Comparison of ENCODE assay signal across 1 cellular context in the genomic region with DNA sequence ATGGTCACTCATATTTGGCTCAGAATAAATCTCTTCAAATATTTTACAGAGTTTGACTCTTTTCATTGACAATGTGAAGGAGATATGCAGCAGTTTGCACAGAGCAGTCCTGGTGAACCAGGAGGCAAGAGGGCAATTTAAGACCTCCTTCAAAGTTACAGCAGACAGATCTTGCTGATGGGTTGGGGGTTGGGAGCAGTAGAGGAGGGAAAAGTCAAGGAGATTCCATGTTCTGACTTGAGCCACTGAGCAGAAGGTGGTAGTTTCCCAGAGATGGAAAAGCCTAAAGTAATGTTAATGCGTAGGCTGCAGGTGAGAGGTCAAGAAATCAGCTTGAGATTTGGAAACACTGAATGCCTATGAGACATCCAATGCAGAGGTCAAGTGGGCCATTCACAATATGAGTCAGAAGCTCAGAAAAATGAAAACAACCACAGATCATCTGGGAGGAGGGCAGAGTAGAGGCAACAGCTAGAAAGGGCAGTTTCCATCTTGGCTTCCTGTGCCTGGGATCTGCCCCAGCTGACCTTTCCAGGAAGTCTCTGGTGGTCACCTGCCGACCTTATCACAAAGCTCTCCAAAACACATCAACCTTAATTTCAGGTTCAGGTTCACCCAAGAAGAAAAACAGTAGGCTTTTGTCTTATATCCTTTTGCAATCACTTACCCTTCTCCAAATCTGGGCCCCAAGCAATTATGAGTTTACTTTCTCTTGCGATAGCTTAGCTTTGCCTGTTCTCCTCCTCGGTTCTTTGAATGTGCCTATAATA.
TF ChIP-seq lines count a peak whose summit lies in the region.

No MANE protein-coding gene starts in this region.

TF ChIP-seq in HepG2, 621 proteins besides CTCF, POLR2A, EP300 and RAD21 (continued from another document and continues in another):
- no peak for TF ChIP-seq ZNF556 (CRISPR knock-in tag; IDR thresholded peaks at IDR 0.05; ENCODE audit: borderline replicate concordance)
- peak; percentile 95 for TF ChIP-seq TBX2 (CRISPR knock-in tag; IDR thresholded peaks at IDR 0.05; ENCODE audit: borderline replicate concordance)
- TF ChIP-seq, protein P1, sequence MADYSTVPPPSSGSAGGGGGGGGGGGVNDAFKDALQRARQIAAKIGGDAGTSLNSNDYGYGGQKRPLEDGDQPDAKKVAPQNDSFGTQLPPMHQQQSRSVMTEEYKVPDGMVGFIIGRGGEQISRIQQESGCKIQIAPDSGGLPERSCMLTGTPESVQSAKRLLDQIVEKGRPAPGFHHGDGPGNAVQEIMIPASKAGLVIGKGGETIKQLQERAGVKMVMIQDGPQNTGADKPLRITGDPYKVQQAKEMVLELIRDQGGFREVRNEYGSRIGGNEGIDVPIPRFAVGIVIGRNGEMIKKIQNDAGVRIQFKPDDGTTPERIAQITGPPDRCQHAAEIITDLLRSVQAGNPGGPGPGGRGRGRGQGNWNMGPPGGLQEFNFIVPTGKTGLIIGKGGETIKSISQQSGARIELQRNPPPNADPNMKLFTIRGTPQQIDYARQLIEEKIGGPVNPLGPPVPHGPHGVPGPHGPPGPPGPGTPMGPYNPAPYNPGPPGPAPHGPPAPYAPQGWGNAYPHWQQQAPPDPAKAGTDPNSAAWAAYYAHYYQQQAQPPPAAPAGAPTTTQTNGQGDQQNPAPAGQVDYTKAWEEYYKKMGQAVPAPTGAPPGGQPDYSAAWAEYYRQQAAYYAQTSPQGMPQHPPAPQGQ (CRISPR knock-in tag; IDR thresholded peaks at IDR 0.05; ENCODE audit: borderline replicate concordance) = no peak
- TF ChIP-seq HNRNPH1 (optimal IDR thresholded peaks at IDR 0.05; ENCODE audit: low read depth, low read length) = no peak
- TF ChIP-seq, protein P2, sequence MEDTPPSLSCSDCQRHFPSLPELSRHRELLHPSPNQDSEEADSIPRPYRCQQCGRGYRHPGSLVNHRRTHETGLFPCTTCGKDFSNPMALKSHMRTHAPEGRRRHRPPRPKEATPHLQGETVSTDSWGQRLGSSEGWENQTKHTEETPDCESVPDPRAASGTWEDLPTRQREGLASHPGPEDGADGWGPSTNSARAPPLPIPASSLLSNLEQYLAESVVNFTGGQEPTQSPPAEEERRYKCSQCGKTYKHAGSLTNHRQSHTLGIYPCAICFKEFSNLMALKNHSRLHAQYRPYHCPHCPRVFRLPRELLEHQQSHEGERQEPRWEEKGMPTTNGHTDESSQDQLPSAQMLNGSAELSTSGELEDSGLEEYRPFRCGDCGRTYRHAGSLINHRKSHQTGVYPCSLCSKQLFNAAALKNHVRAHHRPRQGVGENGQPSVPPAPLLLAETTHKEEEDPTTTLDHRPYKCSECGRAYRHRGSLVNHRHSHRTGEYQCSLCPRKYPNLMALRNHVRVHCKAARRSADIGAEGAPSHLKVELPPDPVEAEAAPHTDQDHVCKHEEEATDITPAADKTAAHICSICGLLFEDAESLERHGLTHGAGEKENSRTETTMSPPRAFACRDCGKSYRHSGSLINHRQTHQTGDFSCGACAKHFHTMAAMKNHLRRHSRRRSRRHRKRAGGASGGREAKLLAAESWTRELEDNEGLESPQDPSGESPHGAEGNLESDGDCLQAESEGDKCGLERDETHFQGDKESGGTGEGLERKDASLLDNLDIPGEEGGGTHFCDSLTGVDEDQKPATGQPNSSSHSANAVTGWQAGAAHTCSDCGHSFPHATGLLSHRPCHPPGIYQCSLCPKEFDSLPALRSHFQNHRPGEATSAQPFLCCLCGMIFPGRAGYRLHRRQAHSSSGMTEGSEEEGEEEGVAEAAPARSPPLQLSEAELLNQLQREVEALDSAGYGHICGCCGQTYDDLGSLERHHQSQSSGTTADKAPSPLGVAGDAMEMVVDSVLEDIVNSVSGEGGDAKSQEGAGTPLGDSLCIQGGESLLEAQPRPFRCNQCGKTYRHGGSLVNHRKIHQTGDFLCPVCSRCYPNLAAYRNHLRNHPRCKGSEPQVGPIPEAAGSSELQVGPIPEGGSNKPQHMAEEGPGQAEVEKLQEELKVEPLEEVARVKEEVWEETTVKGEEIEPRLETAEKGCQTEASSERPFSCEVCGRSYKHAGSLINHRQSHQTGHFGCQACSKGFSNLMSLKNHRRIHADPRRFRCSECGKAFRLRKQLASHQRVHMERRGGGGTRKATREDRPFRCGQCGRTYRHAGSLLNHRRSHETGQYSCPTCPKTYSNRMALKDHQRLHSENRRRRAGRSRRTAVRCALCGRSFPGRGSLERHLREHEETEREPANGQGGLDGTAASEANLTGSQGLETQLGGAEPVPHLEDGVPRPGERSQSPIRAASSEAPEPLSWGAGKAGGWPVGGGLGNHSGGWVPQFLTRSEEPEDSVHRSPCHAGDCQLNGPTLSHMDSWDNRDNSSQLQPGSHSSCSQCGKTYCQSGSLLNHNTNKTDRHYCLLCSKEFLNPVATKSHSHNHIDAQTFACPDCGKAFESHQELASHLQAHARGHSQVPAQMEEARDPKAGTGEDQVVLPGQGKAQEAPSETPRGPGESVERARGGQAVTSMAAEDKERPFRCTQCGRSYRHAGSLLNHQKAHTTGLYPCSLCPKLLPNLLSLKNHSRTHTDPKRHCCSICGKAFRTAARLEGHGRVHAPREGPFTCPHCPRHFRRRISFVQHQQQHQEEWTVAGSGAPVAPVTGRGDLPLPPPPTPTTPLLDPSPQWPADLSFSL (CRISPR knock-in tag; IDR thresholded peaks at IDR 0.05) = no peak
- TF ChIP-seq MEIS2 (CRISPR knock-in tag; IDR thresholded peaks at IDR 0.05) = peak; percentile 41; the same call in 1 of the 2 replicates
- TF ChIP-seq NFKBIZ (CRISPR knock-in tag; IDR thresholded peaks at IDR 0.05) = peak; percentile 97
- TF ChIP-seq POLR2AphosphoS2 (IDR thresholded peaks at IDR 0.05; ENCODE audit: low read depth, low read length) = no peak
- no peak for TF ChIP-seq HIVEP1 (CRISPR knock-in tag; IDR thresholded peaks at IDR 0.05)
- no peak for TF ChIP-seq HNRNPUL1 (IDR thresholded peaks at IDR 0.05; ENCODE audit: low read depth, low read length)
- no peak for TF ChIP-seq NRL (CRISPR knock-in tag; IDR thresholded peaks at IDR 0.05; ENCODE audit: borderline replicate concordance)
- no peak for TF ChIP-seq POLR2AphosphoS5 (IDR thresholded peaks at IDR 0.05; ENCODE audit: low read depth, low read length)
- TF ChIP-seq ARNT2 (CRISPR knock-in tag; IDR thresholded peaks at IDR 0.05; ENCODE audit: low read depth) = no peak
- TF ChIP-seq ZNF781 (CRISPR knock-in tag; IDR thresholded peaks at IDR 0.05; ENCODE audit: borderline replicate concordance, not compliant biosample characterization) = no peak
- no peak for TF ChIP-seq ZNF558 (CRISPR knock-in tag; IDR thresholded peaks at IDR 0.05; ENCODE audit: borderline replicate concordance)
- TF ChIP-seq, protein P3, sequence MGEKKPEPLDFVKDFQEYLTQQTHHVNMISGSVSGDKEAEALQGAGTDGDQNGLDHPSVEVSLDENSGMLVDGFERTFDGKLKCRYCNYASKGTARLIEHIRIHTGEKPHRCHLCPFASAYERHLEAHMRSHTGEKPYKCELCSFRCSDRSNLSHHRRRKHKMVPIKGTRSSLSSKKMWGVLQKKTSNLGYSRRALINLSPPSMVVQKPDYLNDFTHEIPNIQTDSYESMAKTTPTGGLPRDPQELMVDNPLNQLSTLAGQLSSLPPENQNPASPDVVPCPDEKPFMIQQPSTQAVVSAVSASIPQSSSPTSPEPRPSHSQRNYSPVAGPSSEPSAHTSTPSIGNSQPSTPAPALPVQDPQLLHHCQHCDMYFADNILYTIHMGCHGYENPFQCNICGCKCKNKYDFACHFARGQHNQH (CRISPR knock-in tag; IDR thresholded peaks at IDR 0.05) = peak; percentile 95
- TF ChIP-seq ISL2 (CRISPR knock-in tag; IDR thresholded peaks at IDR 0.05) = peak; percentile 92
- TF ChIP-seq AGO1 (IDR thresholded peaks at IDR 0.05; ENCODE audit: low read depth, low read length, poor library complexity, severe bottlenecking) = no peak
- TF ChIP-seq, protein P4, sequence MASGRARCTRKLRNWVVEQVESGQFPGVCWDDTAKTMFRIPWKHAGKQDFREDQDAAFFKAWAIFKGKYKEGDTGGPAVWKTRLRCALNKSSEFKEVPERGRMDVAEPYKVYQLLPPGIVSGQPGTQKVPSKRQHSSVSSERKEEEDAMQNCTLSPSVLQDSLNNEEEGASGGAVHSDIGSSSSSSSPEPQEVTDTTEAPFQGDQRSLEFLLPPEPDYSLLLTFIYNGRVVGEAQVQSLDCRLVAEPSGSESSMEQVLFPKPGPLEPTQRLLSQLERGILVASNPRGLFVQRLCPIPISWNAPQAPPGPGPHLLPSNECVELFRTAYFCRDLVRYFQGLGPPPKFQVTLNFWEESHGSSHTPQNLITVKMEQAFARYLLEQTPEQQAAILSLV (CRISPR knock-in tag; IDR thresholded peaks at IDR 0.05; ENCODE audit: borderline replicate concordance) = no peak
- TF ChIP-seq SAP130 (CRISPR knock-in tag; IDR thresholded peaks at IDR 0.05; ENCODE audit: low read depth) = peak; percentile 78
- TF ChIP-seq ZNF264 (CRISPR knock-in tag; IDR thresholded peaks at IDR 0.05) = no peak
- no peak for TF ChIP-seq MXI1 (IDR thresholded peaks at IDR 0.05; ENCODE audit: borderline replicate concordance, low read depth, low read length)
- peak; percentile 45; the same call in 1 of the 2 replicates for TF ChIP-seq ZBTB20 (CRISPR knock-in tag; IDR thresholded peaks at IDR 0.05; ENCODE audit: borderline replicate concordance, low read depth)
- TF ChIP-seq, protein P5, sequence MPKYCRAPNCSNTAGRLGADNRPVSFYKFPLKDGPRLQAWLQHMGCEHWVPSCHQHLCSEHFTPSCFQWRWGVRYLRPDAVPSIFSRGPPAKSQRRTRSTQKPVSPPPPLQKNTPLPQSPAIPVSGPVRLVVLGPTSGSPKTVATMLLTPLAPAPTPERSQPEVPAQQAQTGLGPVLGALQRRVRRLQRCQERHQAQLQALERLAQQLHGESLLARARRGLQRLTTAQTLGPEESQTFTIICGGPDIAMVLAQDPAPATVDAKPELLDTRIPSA (CRISPR knock-in tag; IDR thresholded peaks at IDR 0.05; ENCODE audit: borderline replicate concordance) = no peak
- TF ChIP-seq ZFAT (CRISPR knock-in tag; conservative IDR thresholded peaks at IDR 0.05) = no peak
- peak; percentile 62; the same call in 1 of the 2 replicates for TF ChIP-seq ATF1 (CRISPR knock-in tag; IDR thresholded peaks at IDR 0.05)
- TF ChIP-seq, protein P6, sequence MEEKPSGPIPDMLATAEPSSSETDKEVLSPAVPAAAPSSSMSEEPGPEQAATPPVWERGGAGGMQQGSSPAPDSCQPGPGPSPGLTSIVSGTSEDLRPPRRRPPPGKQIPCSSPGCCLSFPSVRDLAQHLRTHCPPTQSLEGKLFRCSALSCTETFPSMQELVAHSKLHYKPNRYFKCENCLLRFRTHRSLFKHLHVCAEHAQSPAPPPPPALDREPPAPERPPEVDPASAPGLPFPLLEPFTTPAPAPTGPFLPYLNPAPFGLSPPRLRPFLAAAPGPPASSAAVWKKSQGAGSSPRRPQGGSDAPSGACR (CRISPR knock-in tag; IDR thresholded peaks at IDR 0.05) = no peak
- 0 out of 2 replicates have a peak, but pooled peaks have one; percentile 36 for TF ChIP-seq ZNF12 (CRISPR knock-in tag; IDR thresholded peaks at IDR 0.05)
- TF ChIP-seq SRSF9 (IDR thresholded peaks at IDR 0.05; ENCODE audit: borderline replicate concordance, insufficient read depth, low read depth, low read length, poor library complexity, severe bottlenecking) = no peak
- TF ChIP-seq GABPB1 (CRISPR knock-in tag; IDR thresholded peaks at IDR 0.05) = peak; percentile 44; the same call in 1 of the 2 replicates
- TF ChIP-seq HOXD1 (CRISPR knock-in tag; IDR thresholded peaks at IDR 0.05) = peak; percentile 57; the same call in 1 of the 2 replicates
- TF ChIP-seq ZSCAN25 (CRISPR knock-in tag; IDR thresholded peaks at IDR 0.05) = no peak
- TF ChIP-seq NFE2 (CRISPR knock-in tag; IDR thresholded peaks at IDR 0.05) = no peak
- TF ChIP-seq, protein P7, sequence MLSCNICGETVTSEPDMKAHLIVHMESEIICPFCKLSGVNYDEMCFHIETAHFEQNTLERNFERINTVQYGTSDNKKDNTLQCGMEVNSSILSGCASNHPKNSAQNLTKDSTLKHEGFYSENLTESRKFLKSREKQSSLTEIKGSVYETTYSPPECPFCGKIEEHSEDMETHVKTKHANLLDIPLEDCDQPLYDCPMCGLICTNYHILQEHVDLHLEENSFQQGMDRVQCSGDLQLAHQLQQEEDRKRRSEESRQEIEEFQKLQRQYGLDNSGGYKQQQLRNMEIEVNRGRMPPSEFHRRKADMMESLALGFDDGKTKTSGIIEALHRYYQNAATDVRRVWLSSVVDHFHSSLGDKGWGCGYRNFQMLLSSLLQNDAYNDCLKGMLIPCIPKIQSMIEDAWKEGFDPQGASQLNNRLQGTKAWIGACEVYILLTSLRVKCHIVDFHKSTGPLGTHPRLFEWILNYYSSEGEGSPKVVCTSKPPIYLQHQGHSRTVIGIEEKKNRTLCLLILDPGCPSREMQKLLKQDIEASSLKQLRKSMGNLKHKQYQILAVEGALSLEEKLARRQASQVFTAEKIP (CRISPR knock-in tag; IDR thresholded peaks at IDR 0.05; ENCODE audit: borderline replicate concordance) = no peak
- no peak; the same call in 1 of the 2 replicates for TF ChIP-seq NFYB (CRISPR knock-in tag; IDR thresholded peaks at IDR 0.05)
- TF ChIP-seq ARNT (IDR thresholded peaks at IDR 0.05) = no peak
- peak; percentile 77; the same call in 1 of the 2 replicates for TF ChIP-seq ZKSCAN8 (CRISPR knock-in tag; IDR thresholded peaks at IDR 0.05; ENCODE audit: borderline replicate concordance)
- no peak for TF ChIP-seq SOX6 (IDR thresholded peaks at IDR 0.05)
- peak; percentile 96 for TF ChIP-seq SOX6 (CRISPR knock-in tag; IDR thresholded peaks at IDR 0.05)
- no peak for TF ChIP-seq ZNF549 (CRISPR knock-in tag; IDR thresholded peaks at IDR 0.05)
- TF ChIP-seq KLF9 (CRISPR knock-in tag; IDR thresholded peaks at IDR 0.05; ENCODE audit: low read depth) = 0 out of 2 replicates have a peak, but pooled peaks have one; percentile 33
- TF ChIP-seq CBX1 (IDR thresholded peaks at IDR 0.05; ENCODE audit: low read depth) = no peak
- no peak for TF ChIP-seq GABPA (IDR thresholded peaks at IDR 0.05; ENCODE audit: low read depth, low read length)
- TF ChIP-seq GABPA (CRISPR knock-in tag; IDR thresholded peaks at IDR 0.05; ENCODE audit: low read depth) = peak; percentile 61; the same call in 1 of the 2 replicates
- TF ChIP-seq TCF12 (IDR thresholded peaks at IDR 0.05) = no peak
- TF ChIP-seq TCF12 (CRISPR knock-in tag; IDR thresholded peaks at IDR 0.05) = no peak
- TF ChIP-seq SPEN (CRISPR knock-in tag; IDR thresholded peaks at IDR 0.05; ENCODE audit: low read depth) = no peak
- TF ChIP-seq, protein P8, sequence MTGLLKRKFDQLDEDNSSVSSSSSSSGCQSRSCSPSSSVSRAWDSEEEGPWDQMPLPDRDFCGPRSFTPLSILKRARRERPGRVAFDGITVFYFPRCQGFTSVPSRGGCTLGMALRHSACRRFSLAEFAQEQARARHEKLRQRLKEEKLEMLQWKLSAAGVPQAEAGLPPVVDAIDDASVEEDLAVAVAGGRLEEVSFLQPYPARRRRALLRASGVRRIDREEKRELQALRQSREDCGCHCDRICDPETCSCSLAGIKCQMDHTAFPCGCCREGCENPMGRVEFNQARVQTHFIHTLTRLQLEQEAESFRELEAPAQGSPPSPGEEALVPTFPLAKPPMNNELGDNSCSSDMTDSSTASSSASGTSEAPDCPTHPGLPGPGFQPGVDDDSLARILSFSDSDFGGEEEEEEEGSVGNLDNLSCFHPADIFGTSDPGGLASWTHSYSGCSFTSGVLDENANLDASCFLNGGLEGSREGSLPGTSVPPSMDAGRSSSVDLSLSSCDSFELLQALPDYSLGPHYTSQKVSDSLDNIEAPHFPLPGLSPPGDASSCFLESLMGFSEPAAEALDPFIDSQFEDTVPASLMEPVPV (CRISPR knock-in tag; IDR thresholded peaks at IDR 0.05) = no peak
- TF ChIP-seq TBX3 (IDR thresholded peaks at IDR 0.05; ENCODE audit: borderline replicate concordance) = no peak
- TF ChIP-seq POLR2G (IDR thresholded peaks at IDR 0.05; ENCODE audit: low read depth, low read length) = no peak; the same call in 1 of the 2 replicates
- no peak for TF ChIP-seq ZNF446 (CRISPR knock-in tag; IDR thresholded peaks at IDR 0.05)
- TF ChIP-seq ZNF501 (CRISPR knock-in tag; IDR thresholded peaks at IDR 0.05) = no peak
